Comparison of ENCODE assay signal across 20 cellular contexts in the genomic region with DNA sequence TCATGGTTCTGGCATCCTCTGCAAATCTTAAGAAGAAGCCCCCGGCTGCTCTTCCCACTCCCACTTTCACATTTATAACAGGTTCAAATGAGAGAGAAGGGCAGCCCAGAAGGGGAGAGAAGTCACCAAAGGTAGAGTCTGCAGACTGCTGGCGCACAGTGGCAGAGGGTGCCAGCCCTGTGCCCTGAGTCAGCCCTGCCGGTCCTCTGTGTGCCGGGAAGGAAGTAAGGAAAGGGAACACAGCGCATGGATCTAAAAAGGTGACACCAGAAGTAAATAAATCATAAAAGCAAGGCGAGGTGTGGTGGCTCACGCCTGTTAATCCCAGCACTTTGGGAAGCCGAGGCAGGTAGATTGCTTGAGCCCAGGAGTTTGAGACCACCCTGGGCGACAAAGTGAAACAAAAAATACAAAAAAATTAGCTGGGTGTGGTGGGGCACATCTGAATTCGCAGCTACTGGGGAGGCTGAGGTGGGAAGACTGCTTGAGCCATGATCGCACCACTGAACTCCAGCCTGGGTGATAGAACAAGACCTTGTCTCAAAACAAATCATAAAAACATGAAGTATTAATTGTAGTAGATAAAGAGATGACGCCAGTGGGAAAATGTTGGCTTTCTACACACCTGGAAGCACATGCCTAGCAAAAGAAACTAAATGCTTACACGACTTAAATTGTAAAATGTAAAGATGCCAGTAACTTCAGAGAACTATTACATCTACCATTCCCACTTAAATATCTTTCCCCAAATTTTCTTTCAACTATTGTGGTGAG. TPM values are rescaled to one million over a fixed set of nuclear protein-coding genes. Genes with fewer than 3 reads are reported as not detected.
DNase-seq lines count a peak whose midpoint lies in the region; ATAC-seq and TF ChIP-seq lines count a peak whose summit lies in the region.
"Had no signal": no experiment of that assay in that cellular context is flagged by ENCODE, and none has a peak within 500 bp of the region (broad histone marks: within the 10 kb centered on the region; RNA-seq: fewer than 3 reads in every experiment).

No MANE protein-coding gene starts in this region.

- no peak for TF ChIP-seq POLR2A in Peyer's patch (IDR thresholded peaks at IDR 0.05)

- no peak for TF ChIP-seq CTCF in Peyer's patch (IDR thresholded peaks at IDR 0.05)
- TF ChIP-seq CTCF in neutrophil (IDR thresholded peaks at IDR 0.05) = no peak
- TF ChIP-seq CTCF in CD4-positive, alpha-beta T cell (IDR thresholded peaks at IDR 0.05) = no peak

- H3K27ac ChIP-seq in Peyer's patch = no peak overlapping the region
- peak overlapping the region; percentile 24 for H3K27ac ChIP-seq in neutrophil
- H3K27ac ChIP-seq in CD4-positive, alpha-beta T cell (ENCODE audit: low read depth, low read length) = no peak overlapping the region
- H3K27ac ChIP-seq: C4-2B had no signal

- H3K27me3 Mint-ChIP-seq in CD4-positive, alpha-beta T cell = no peaks in the 10 kb centered on the region

- H3K4me3 Mint-ChIP-seq in CD4-positive, alpha-beta T cell = no peak overlapping the region
- H3K4me3 Mint-ChIP-seq: HFFc6 had no signal

- no peaks in the 10 kb centered on the region for H3K9me3 Mint-ChIP-seq in CD4-positive, alpha-beta T cell

- H3K27ac Mint-ChIP-seq in CD4-positive, alpha-beta T cell = no peak overlapping the region
- H3K27ac Mint-ChIP-seq: HFFc6 had no signal

- peak; percentile 60 for DNase-seq in G401 (ENCODE audit: low spot score)
- peak in 2 of 3 donors; percentile 49 to 55 for DNase-seq in Peyer's patch
- peak; percentile 23 for DNase-seq in dermis blood vessel endothelial cell
- DNase-seq in SKM-1 (lab: John Stamatoyannopoulos, UW; ENCODE audit: unreplicated experiment) = no peak
- no peak for DNase-seq in NCI-H2081 (lab: John Stamatoyannopoulos, UW)
- DNase-seq in CD4-positive, alpha-beta T cell = no peak
- DNase-seq in HK-2 (ENCODE audit: unreplicated experiment) = no peak
- DNase-seq: 8988T, AML-193, DMS79, HFFc6, Kasumi-1, MG63, NCI-H1417 treated with DMSO at 0.1 percent for 48 hours, NCI-H187, NCI-H2227 treated with DMSO at 0.1 percent for 48 hours, NCI-H510A, Right ventricle myocardium superior had no signal

- no peaks in the 10 kb centered on the region for H3K4me1 Mint-ChIP-seq in CD4-positive, alpha-beta T cell (ENCODE audit: low read depth)

- in situ Hi-C loops in G401 (cut with HindIII; ENCODE audit: low sequenced_read_pairs) = no loop called here

- peaks cover 44% of the 10 kb centered on the region for H3K36me3 Mint-ChIP-seq in CD4-positive, alpha-beta T cell (ENCODE audit: low read depth)

- H3K36me3 ChIP-seq in Peyer's patch (peaks cover 0 to 9% (median 0%) of the 10 kb centered on the region in 3 donors), neutrophil (peaks cover 40% of the 10 kb centered on the region)

- CTCF ChIA-PET in CD4-positive, alpha-beta T cell (lab: Charles Lee) = no interaction called here

- H3K4me3 ChIP-seq in Peyer's patch (peak overlapping the region in 1 of 4 donors; percentile 14), neutrophil (ENCODE audit: low read depth in 1 of 2, low read length in 1 of 2) (no peak overlapping the region)
- H3K4me3 ChIP-seq: MG63 had no signal

- H3K4me1 ChIP-seq in Peyer's patch = no peaks in the 10 kb centered on the region
- no peaks in the 10 kb centered on the region for H3K4me1 ChIP-seq in neutrophil (ENCODE audit: control insufficient read depth in 1 of 2, insufficient read depth in 1 of 2, low read depth in 1 of 2, low read length in 1 of 2)

- intact Hi-C loops in CD4-positive, alpha-beta T cell (cut with DNase I, micrococcal nuclease) = no loop called here

- POLR2A ChIA-PET in CD4-positive, alpha-beta T cell (lab: Charles Lee) = no interaction called here

- ATAC-seq in CD4-positive, alpha-beta T cell (ENCODE audit: poor library complexity) = no peak

- no peaks in the 10 kb centered on the region for H3K9me3 ChIP-seq in Peyer's patch
- no peaks in the 10 kb centered on the region for H3K9me3 ChIP-seq in neutrophil
- H3K9me3 ChIP-seq in CD4-positive, alpha-beta T cell (ENCODE audit: control insufficient read depth, low read length) = no peaks in the 10 kb centered on the region
- H3K9me3 ChIP-seq: MG63 had no signal

- H3K27me3 ChIP-seq in Peyer's patch (no peaks in the 10 kb centered on the region), neutrophil (no peaks in the 10 kb centered on the region)
- no peaks in the 10 kb centered on the region for H3K27me3 ChIP-seq in CD4-positive, alpha-beta T cell (ENCODE audit: control insufficient read depth, insufficient read depth, low read length)
- H3K27me3 ChIP-seq: MG63 had no signal

RNA-seq across cellular contexts. Expression of a gene that starts 29.9 kb away (rescaled TPM):
- 54.9 and 67.9 TPM in 2 replicates for total RNA-seq in G401 (2014; rRNA removed; shearing (Covaris generic))
- total RNA-seq in Peyer's patch (10 to 100 TPM; 29.7 to 54.5 (median 33.6) TPM), dermis blood vessel endothelial cell (61.6 and 69.4 TPM in 2 replicates)
- 10 to 100 TPM; 18.2 to 19.1 TPM for total RNA-seq in CD4-positive, alpha-beta T cell

Comparison
In these comparisons a context has a peak if more than half of its experiments do, and no peak if none do; other contexts are left out.
1. DNase-seq: peak in G401 (single experiment), Peyer's patch (2 of 3) and dermis blood vessel endothelial cell (single experiment); none in SKM-1 (single experiment), NCI-H2081 (0 of 2), CD4-positive, alpha-beta T cell (0 of 10) and HK-2 (single experiment).